In genomic region chr13:59744747-59745394, GRCh38 we compare ENCODE assay signal across 15 cellular contexts.
DNase-seq lines count a peak whose midpoint lies in the region; ATAC-seq, FAIRE-seq and TF ChIP-seq lines count a peak whose summit lies in the region.
"Had no signal": no experiment of that assay in that cellular context is flagged by ENCODE, and none has a peak within 500 bp of the region (broad histone marks: within the 10 kb centered on the region; RNA-seq: fewer than 3 reads in every experiment).

No MANE protein-coding gene starts in this region.

- POLR2A ChIA-PET in GM12878 (lab: Charles Lee), result no interaction called here

- H3K4me3 ChIP-seq in GM12878 (no peak overlapping the region), ascending aorta (no peak overlapping the region)

- CTCF ChIA-PET in GM12878 (lab: Yijun Ruan, JAX), result interaction anchor here (0.6 to 1.5 kb wide), 4 partner anchors 10 to 694 kb away, joined by 3 read pairs; no protein-coding TSS in a partner anchor

- in situ Hi-C loops in GM12878 (cut with MboI), result no loop called here

- no peak overlapping the region for H3K4me3 Mint-ChIP-seq in progenitor cell of endocrine pancreas (ENCODE audit: low read depth)
- H3K4me3 Mint-ChIP-seq: endodermal cell; naive B cell; stimulated activated memory B cell treated with anti-CD40 and anti-IgM and Interleukin-4, amounts not matched to agents 10 μg/mL and 1 μg/mL and 100 μg/mL, for 72 hours had no signal

- H3K36me3 ChIP-seq in GM12878 (ENCODE audit: control insufficient read depth in 2 of 2, insufficient read depth in 2 of 2, low read length in 1 of 2) (no peaks in the 10 kb centered on the region), ascending aorta (no peaks in the 10 kb centered on the region)

- H3K27ac Mint-ChIP-seq in progenitor cell of endocrine pancreas, result peak overlapping the region; percentile 51
- H3K27ac Mint-ChIP-seq: endodermal cell; naive B cell; stimulated activated memory B cell treated with anti-CD40 and anti-IgM and Interleukin-4, amounts not matched to agents 10 μg/mL and 1 μg/mL and 100 μg/mL, for 72 hours had no signal

- TF ChIP-seq POLR2A in GM12878 (IDR thresholded peaks at IDR 0.05; ENCODE audit: low read depth, low read length), result no peak

- no peaks in the 10 kb centered on the region for H3K36me3 Mint-ChIP-seq in progenitor cell of endocrine pancreas (ENCODE audit: insufficient read depth)
- H3K36me3 Mint-ChIP-seq: activated naive CD4-positive, alpha-beta T cell treated with anti-CD3 and anti-CD28 coated beads, Interleukin-2, amount 50 U/mL, for 72 hours; naive B cell; stimulated activated memory B cell treated with anti-CD40 and anti-IgM and Interleukin-4, amounts not matched to agents 10 μg/mL and 1 μg/mL and 100 μg/mL, for 72 hours had no signal

- TF ChIP-seq RAD21 in GM12878 (IDR thresholded peaks at IDR 0.05; ENCODE audit: insufficient read depth, low read depth, low read length), result no peak

- intact Hi-C loops in GM12878 (cut with micrococcal nuclease; ENCODE audit: unreplicated experiment) (no loop called here), ascending aorta (cut with DNase I) (no loop called here)

- H4K20me1 ChIP-seq in GM12878 (ENCODE audit: control insufficient read depth, insufficient read depth), result no peaks in the 10 kb centered on the region

- SMC1A ChIA-PET in GM12878 (lab: Charles Lee; ENCODE audit: uncharacterized antibody, unreplicated experiment), result interaction anchor here (2.6 kb wide), 1 partner anchor 14 kb away, joined by 8 read pairs; no protein-coding TSS in a partner anchor

- no peaks in the 10 kb centered on the region for H3K27me3 Mint-ChIP-seq in progenitor cell of endocrine pancreas
- H3K27me3 Mint-ChIP-seq: naive B cell; stimulated activated memory B cell treated with anti-CD40 and anti-IgM and Interleukin-4, amounts not matched to agents 10 μg/mL and 1 μg/mL and 100 μg/mL, for 72 hours had no signal

- no peak for TF ChIP-seq CTCF in GM12878 (IDR thresholded peaks at IDR 0.05 in 2 of 3, conservative IDR thresholded peaks at IDR 0.05 in 1 of 3; ENCODE audit: control insufficient read depth in 2 of 3, extremely low read depth in 1 of 3, insufficient read depth in 1 of 3, low read depth in 3 of 3, low read length in 3 of 3)
- TF ChIP-seq CTCF in progenitor cell of endocrine pancreas (IDR thresholded peaks at IDR 0.05; ENCODE audit: unreplicated experiment), result no peak
- TF ChIP-seq CTCF in ascending aorta (IDR thresholded peaks at IDR 0.05), result no peak

- no peak for FAIRE-seq in GM12878 (lab: Jason Lieb, UNC)

- WGBS in GM12878 (ENCODE audit: insufficient coverage, insufficient replicate concordance, low lambda C conversion rate, missing lambda C conversion rate), result 100% methylated on average over 2 of the region's 2 CpGs

- H3K27ac ChIP-seq in GM12878 (ENCODE audit: control insufficient read depth, insufficient read depth) (no peak overlapping the region), ascending aorta (no peak overlapping the region)

- RAD21 ChIA-PET in GM12878 (lab: Charles Lee; ENCODE audit: unreplicated experiment), result interaction anchor here (1.2 kb wide), 1 partner anchor 9 kb away, joined by 4 read pairs; no protein-coding TSS in a partner anchor

- H3K4me1 ChIP-seq in GM12878 (ENCODE audit: control insufficient read depth, insufficient read depth, low read length) (no peaks in the 10 kb centered on the region; the same call in 1 of the 2 replicates), ascending aorta (no peaks in the 10 kb centered on the region)

- no TSS peak for BruUV-seq in GM12878 (replicated peaks; lab: Mats Ljungman, UMichigan)

- H3K79me2 ChIP-seq in GM12878 (ENCODE audit: control insufficient read depth, insufficient read depth, low read length), result no peaks in the 10 kb centered on the region

- H3K9me3 ChIP-seq in GM12878 (replicated peaks; ENCODE audit: control insufficient read depth, insufficient read depth, low read length) (no peaks in the 10 kb centered on the region), ascending aorta (no peaks in the 10 kb centered on the region)
- H3K9me3 ChIP-seq: SK-N-SH had no signal

- no peak for TF ChIP-seq EP300 in GM12878 (IDR thresholded peaks at IDR 0.05; ENCODE audit: borderline replicate concordance in 1 of 2, control insufficient read depth in 1 of 2, low read depth in 2 of 2, low read length in 2 of 2)

- H3K27me3 ChIP-seq in GM12878 (replicated peaks in 1 of 2; ENCODE audit: control insufficient read depth in 2 of 2, insufficient read depth in 2 of 2, low read length in 1 of 2) (no peaks in the 10 kb centered on the region), ascending aorta (no peaks in the 10 kb centered on the region)

- DNase-seq in GM12878 (ENCODE audit: low read depth, low spot score) (no peak), progenitor cell of endocrine pancreas (ENCODE audit: low spot score, unreplicated experiment) (no peak), GOT3 (lab: John Stamatoyannopoulos, UW) (no peak), HuH-7.5 (ENCODE audit: low spot score) (no peak), ascending aorta (ENCODE audit: low spot score in 2 of 2) (no peak)
- DNase-seq: activated CD4-positive, alpha-beta T cell treated with anti-CD3 and anti-CD28 coated beads, Interleukin-2, amount 50 U/mL, for 48 hours; endodermal cell; naive B cell; NCI-H510A treated with DMSO at 0.1 percent for 48 hours; SK-N-SH had no signal

- H3K4me2 ChIP-seq in GM12878 (ENCODE audit: control insufficient read depth, insufficient read depth), result no peak overlapping the region
- H3K4me2 ChIP-seq: SK-N-SH had no signal

- no peaks in the 10 kb centered on the region for H3K9me3 Mint-ChIP-seq in progenitor cell of endocrine pancreas (ENCODE audit: low read depth)
- H3K9me3 Mint-ChIP-seq: activated naive CD4-positive, alpha-beta T cell treated with anti-CD3 and anti-CD28 coated beads, Interleukin-2, amount 50 U/mL, for 72 hours; endodermal cell; stimulated activated memory B cell treated with anti-CD40 and anti-IgM and Interleukin-4, amounts not matched to agents 10 μg/mL and 1 μg/mL and 100 μg/mL, for 72 hours had no signal

- peak overlapping the region; percentile 39 for H2AFZ ChIP-seq in GM12878 (ENCODE audit: control insufficient read depth, low read depth, low read length)

- no peak overlapping the region for H3K9ac ChIP-seq in GM12878 (ENCODE audit: control insufficient read depth, insufficient read depth, low read length)
- H3K9ac ChIP-seq: SK-N-SH had no signal

- ATAC-seq in GM19372 (IDR thresholded peaks at IDR 0.05; ENCODE audit: low read depth, unreplicated experiment) (peak; percentile 57), HG02981 (IDR thresholded peaks at IDR 0.05; ENCODE audit: unreplicated experiment) (peak; percentile 35), GM12878 (peak; percentile 65), esophagus mucosa (no peak)
- ATAC-seq: stimulated activated memory B cell treated with anti-CD40 and anti-IgM and Interleukin-4, amounts not matched to agents 10 μg/mL and 1 μg/mL and 100 μg/mL, for 72 hours had no signal

- H3K4me1 Mint-ChIP-seq in progenitor cell of endocrine pancreas (ENCODE audit: low read depth), result peaks cover 20% of the 10 kb centered on the region
- H3K4me1 Mint-ChIP-seq: naive B cell had no signal

TF ChIP-seq in GM12878, 131 proteins besides CTCF, POLR2A, EP300 and RAD21:
- TF ChIP-seq FOXK2 (IDR thresholded peaks at IDR 0.05) (no peak), ZNF217 (IDR thresholded peaks at IDR 0.05) (no peak), HDGF (IDR thresholded peaks at IDR 0.05) (no peak), HSF1 (IDR thresholded peaks at IDR 0.05; ENCODE audit: low read depth, low read length) (no peak), IKZF2 (IDR thresholded peaks at IDR 0.05) (no peak), SREBF2 (IDR thresholded peaks at IDR 0.05; ENCODE audit: low read length) (no peak), SMC3 (IDR thresholded peaks at IDR 0.05; ENCODE audit: borderline replicate concordance, low read length) (no peak), TCF12 (IDR thresholded peaks at IDR 0.05; ENCODE audit: low read depth, low read length) (no peak), TAF1 (IDR thresholded peaks at IDR 0.05; ENCODE audit: borderline replicate concordance, low read depth, low read length) (no peak), KAT2A (conservative IDR thresholded peaks at IDR 0.05; ENCODE audit: control insufficient read depth, low read depth, low read length) (no peak)
- TF ChIP-seq, protein P1, sequence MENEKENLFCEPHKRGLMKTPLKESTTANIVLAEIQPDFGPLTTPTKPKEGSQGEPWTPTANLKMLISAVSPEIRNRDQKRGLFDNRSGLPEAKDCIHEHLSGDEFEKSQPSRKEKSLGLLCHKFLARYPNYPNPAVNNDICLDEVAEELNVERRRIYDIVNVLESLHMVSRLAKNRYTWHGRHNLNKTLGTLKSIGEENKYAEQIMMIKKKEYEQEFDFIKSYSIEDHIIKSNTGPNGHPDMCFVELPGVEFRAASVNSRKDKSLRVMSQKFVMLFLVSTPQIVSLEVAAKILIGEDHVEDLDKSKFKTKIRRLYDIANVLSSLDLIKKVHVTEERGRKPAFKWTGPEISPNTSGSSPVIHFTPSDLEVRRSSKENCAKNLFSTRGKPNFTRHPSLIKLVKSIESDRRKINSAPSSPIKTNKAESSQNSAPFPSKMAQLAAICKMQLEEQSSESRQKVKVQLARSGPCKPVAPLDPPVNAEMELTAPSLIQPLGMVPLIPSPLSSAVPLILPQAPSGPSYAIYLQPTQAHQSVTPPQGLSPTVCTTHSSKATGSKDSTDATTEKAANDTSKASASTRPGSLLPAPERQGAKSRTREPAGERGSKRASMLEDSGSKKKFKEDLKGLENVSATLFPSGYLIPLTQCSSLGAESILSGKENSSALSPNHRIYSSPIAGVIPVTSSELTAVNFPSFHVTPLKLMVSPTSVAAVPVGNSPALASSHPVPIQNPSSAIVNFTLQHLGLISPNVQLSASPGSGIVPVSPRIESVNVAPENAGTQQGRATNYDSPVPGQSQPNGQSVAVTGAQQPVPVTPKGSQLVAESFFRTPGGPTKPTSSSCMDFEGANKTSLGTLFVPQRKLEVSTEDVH (IDR thresholded peaks at IDR 0.05; ENCODE audit: low read depth, partially characterized antibody), result no peak
